1 cellular context compared by ENCODE assay signal in genomic region chr5:500491-500890, GRCh38.
TF ChIP-seq lines count a peak whose summit lies in the region.

No MANE protein-coding gene starts in this region.

TF ChIP-seq in H1, 55 proteins besides CTCF, POLR2A, EP300 and RAD21:
- TF ChIP-seq, protein P1, sequence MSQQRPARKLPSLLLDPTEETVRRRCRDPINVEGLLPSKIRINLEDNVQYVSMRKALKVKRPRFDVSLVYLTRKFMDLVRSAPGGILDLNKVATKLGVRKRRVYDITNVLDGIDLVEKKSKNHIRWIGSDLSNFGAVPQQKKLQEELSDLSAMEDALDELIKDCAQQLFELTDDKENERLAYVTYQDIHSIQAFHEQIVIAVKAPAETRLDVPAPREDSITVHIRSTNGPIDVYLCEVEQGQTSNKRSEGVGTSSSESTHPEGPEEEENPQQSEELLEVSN (IDR thresholded peaks at IDR 0.05): no peak
- TF ChIP-seq BRCA1 (IDR thresholded peaks at IDR 0.05; ENCODE audit: low read depth, low read length) (no peak), KDM4A (IDR thresholded peaks at IDR 0.05; ENCODE audit: low read depth, low read length, severe bottlenecking) (no peak), TCF12 (IDR thresholded peaks at IDR 0.05; ENCODE audit: low read depth, low read length) (no peak), KDM5A (IDR thresholded peaks at IDR 0.05; ENCODE audit: low read length) (no peak), CHD1 (IDR thresholded peaks at IDR 0.05; ENCODE audit: low read depth, low read length) (no peak), SP4 (IDR thresholded peaks at IDR 0.05; ENCODE audit: low read length) (no peak), JUND (IDR thresholded peaks at IDR 0.05; ENCODE audit: low read length) (no peak), YY1 (IDR thresholded peaks at IDR 0.05; ENCODE audit: low read depth, low read length) (no peak), EGR1 (IDR thresholded peaks at IDR 0.05; ENCODE audit: borderline replicate concordance, low read depth, low read length) (no peak), GABPA (IDR thresholded peaks at IDR 0.05; ENCODE audit: borderline replicate concordance, insufficient read depth, low read length) (no peak), FOSL1 (IDR thresholded peaks at IDR 0.05; ENCODE audit: insufficient read depth, low read depth, low read length) (no peak), RBBP5 (IDR thresholded peaks at IDR 0.05; ENCODE audit: borderline replicate concordance, low read depth, low read length) (no peak), CHD7 (IDR thresholded peaks at IDR 0.05; ENCODE audit: insufficient replicate concordance, low read length) (no peak)
